1 cellular context compared by ENCODE assay signal in the genomic region with DNA sequence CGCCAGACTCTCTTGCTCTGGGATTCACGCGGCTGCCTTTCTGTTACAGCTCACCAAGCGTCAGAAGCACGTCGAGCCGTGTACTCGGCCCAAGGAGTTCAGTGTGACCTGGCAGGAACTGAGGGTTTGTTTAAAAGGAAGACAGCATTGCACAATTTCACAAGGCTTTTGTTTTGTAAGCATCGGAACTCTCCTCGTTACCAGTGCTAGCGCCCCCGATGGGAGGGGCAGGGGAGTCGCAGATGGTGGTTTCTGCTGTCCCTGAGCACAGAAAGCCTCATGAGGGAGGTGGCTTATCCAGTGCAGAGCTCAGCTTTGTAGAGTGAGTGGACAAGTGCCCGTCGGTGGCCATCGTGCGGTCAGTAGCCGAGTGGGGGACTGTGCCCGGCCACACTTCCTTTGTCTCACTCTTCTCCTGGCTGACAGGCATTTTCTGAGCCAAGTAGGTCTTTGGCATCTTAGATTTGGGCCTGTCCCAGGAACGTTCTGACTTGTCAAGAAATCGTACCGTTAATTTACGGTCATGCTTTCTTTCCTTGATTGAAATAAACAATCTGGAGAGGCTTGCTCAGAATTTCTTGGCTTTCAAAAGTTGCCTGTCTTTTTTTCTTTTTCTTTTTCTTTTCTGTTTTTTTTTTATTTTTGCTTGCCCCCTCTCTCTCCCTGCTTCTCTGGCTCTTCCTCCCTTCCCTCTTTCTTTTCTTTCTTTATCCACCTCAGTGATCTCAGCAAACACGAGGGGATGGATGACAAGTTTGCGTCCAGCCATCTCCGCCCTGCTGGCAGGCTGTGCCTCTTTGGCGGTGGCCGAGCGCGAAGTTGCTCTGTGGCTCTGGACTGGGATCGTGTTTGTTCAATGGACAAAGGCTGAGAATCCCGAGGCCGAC.
TF ChIP-seq lines count a peak whose summit lies in the region.

No MANE protein-coding gene starts in this region.

TF ChIP-seq in GM23338, 12 proteins besides CTCF, POLR2A, EP300 and RAD21 (continued from another document):
- TF ChIP-seq, protein P1, sequence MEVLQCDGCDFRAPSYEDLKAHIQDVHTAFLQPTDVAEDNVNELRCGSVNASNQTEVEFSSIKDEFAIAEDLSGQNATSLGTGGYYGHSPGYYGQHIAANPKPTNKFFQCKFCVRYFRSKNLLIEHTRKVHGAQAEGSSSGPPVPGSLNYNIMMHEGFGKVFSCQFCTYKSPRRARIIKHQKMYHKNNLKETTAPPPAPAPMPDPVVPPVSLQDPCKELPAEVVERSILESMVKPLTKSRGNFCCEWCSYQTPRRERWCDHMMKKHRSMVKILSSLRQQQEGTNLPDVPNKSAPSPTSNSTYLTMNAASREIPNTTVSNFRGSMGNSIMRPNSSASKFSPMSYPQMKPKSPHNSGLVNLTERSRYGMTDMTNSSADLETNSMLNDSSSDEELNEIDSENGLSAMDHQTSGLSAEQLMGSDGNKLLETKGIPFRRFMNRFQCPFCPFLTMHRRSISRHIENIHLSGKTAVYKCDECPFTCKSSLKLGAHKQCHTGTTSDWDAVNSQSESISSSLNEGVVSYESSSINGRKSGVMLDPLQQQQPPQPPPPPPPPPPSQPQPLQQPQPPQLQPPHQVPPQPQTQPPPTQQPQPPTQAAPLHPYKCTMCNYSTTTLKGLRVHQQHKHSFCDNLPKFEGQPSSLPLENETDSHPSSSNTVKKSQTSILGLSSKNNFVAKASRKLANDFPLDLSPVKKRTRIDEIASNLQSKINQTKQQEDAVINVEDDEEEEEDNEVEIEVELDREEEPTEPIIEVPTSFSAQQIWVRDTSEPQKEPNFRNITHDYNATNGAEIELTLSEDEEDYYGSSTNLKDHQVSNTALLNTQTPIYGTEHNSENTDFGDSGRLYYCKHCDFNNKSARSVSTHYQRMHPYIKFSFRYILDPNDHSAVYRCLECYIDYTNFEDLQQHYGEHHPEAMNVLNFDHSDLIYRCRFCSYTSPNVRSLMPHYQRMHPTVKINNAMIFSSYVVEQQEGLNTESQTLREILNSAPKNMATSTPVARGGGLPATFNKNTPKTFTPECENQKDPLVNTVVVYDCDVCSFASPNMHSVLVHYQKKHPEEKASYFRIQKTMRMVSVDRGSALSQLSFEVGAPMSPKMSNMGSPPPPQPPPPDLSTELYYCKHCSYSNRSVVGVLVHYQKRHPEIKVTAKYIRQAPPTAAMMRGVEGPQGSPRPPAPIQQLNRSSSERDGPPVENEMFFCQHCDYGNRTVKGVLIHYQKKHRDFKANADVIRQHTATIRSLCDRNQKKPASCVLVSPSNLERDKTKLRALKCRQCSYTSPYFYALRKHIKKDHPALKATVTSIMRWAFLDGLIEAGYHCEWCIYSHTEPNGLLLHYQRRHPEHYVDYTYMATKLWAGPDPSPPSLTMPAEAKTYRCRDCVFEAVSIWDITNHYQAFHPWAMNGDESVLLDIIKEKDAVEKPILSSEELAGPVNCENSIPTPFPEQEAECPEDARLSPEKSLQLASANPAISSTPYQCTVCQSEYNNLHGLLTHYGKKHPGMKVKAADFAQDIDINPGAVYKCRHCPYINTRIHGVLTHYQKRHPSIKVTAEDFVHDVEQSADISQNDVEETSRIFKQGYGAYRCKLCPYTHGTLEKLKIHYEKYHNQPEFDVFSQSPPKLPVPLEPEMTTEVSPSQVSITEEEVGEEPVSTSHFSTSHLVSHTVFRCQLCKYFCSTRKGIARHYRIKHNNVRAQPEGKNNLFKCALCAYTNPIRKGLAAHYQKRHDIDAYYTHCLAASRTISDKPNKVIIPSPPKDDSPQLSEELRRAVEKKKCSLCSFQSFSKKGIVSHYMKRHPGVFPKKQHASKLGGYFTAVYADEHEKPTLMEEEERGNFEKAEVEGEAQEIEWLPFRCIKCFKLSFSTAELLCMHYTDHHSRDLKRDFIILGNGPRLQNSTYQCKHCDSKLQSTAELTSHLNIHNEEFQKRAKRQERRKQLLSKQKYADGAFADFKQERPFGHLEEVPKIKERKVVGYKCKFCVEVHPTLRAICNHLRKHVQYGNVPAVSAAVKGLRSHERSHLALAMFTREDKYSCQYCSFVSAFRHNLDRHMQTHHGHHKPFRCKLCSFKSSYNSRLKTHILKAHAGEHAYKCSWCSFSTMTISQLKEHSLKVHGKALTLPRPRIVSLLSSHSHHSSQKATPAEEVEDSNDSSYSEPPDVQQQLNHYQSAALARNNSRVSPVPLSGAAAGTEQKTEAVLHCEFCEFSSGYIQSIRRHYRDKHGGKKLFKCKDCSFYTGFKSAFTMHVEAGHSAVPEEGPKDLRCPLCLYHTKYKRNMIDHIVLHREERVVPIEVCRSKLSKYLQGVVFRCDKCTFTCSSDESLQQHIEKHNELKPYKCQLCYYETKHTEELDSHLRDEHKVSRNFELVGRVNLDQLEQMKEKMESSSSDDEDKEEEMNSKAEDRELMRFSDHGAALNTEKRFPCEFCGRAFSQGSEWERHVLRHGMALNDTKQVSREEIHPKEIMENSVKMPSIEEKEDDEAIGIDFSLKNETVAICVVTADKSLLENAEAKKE (CRISPR knock-in tag; IDR thresholded peaks at IDR 0.05): no peak
- no peak for TF ChIP-seq ZNF331 (CRISPR knock-in tag; IDR thresholded peaks at IDR 0.05; ENCODE audit: low read depth)
- no peak for TF ChIP-seq POLR2AphosphoS5 (IDR thresholded peaks at IDR 0.05; ENCODE audit: low read depth)
